ENCODE assay signal across 1 cellular context in the genomic region with DNA sequence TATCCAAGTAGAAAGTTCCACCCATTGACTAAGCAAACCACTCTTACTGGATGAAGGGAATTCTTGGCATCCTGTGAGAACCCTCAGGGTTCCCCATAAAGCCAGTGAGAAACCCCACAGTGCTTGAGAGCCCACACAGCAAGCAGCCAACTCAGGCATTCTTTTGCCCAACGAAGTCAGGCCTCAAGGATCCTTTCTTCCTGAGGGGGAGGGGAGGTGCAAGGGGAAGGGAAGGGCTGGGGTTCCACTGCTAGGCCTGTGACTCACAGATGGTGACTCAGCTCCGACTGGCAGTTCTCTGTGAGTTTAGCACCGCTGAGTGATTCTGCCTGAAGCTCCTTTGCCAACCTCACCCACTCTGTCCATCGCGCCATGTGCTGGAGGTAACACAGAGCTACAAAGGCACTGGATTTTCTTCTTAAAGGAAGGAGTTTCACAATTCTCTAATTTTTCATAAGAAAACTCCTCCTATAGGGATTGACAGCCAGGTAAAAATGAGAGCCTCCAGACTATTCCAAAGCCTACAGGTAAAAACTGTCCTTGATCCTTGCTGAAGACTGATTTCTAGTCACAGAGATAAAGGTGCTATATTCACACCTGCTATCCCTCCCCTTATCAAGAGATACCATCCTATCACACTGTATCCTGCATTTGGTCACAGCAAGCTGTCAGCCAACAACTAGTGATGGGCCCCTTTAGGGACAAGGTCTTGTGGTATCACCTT.
TF ChIP-seq lines count a peak whose summit lies in the region.

No MANE protein-coding gene starts in this region.

TF ChIP-seq in HCT116, 20 proteins besides CTCF, POLR2A, EP300 and RAD21 (continued from another document):
- TF ChIP-seq, protein P1, sequence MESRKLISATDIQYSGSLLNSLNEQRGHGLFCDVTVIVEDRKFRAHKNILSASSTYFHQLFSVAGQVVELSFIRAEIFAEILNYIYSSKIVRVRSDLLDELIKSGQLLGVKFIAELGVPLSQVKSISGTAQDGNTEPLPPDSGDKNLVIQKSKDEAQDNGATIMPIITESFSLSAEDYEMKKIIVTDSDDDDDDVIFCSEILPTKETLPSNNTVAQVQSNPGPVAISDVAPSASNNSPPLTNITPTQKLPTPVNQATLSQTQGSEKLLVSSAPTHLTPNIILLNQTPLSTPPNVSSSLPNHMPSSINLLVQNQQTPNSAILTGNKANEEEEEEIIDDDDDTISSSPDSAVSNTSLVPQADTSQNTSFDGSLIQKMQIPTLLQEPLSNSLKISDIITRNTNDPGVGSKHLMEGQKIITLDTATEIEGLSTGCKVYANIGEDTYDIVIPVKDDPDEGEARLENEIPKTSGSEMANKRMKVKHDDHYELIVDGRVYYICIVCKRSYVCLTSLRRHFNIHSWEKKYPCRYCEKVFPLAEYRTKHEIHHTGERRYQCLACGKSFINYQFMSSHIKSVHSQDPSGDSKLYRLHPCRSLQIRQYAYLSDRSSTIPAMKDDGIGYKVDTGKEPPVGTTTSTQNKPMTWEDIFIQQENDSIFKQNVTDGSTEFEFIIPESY (IDR thresholded peaks at IDR 0.05; ENCODE audit: extremely low read depth, insufficient replicate concordance, low read length) = no peak
- peak; percentile 62 for TF ChIP-seq TCF7L2 (IDR thresholded peaks at IDR 0.05; ENCODE audit: borderline replicate concordance, extremely low read depth, insufficient read depth, insufficient read length)
TF ChIP-seq in HCT116: peak in this region for 2.
